Comparison of ENCODE assay signal across 1 cellular context in the genomic region with DNA sequence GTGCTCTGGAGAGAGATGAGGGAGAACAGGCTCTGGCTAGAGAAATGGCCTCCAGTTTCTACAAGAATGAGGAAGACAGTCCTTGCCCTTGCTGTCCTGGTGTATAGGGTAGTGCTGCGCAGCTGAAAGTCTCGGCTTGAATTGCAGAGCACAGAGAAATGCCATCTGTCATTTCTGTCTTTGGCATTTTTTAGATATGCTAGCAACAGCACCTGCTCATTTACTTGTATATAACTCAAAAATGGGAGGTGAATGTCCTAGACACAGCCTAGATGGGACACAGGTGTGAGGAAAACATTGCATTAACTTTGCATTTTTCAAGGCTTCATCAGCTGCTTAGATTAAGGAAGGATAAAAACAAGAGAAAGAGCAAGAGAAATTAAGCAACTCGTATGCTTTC.
TF ChIP-seq lines count a peak whose summit lies in the region.

No MANE protein-coding gene starts in this region.

TF ChIP-seq in A549, 52 proteins besides CTCF, POLR2A, EP300 and RAD21:
- TF ChIP-seq, protein P1, sequence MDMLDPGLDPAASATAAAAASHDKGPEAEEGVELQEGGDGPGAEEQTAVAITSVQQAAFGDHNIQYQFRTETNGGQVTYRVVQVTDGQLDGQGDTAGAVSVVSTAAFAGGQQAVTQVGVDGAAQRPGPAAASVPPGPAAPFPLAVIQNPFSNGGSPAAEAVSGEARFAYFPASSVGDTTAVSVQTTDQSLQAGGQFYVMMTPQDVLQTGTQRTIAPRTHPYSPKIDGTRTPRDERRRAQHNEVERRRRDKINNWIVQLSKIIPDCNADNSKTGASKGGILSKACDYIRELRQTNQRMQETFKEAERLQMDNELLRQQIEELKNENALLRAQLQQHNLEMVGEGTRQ (IDR thresholded peaks at IDR 0.05): no peak
- TF ChIP-seq ZSCAN20 (CRISPR knock-in tag; IDR thresholded peaks at IDR 0.05) (no peak), BHLHE40 (IDR thresholded peaks at IDR 0.05; ENCODE audit: low read depth, low read length) (no peak), FOSB (CRISPR knock-in tag; IDR thresholded peaks at IDR 0.05) (no peak), HOXA7 (CRISPR knock-in tag; IDR thresholded peaks at IDR 0.05) (no peak), KDM5A (IDR thresholded peaks at IDR 0.05) (no peak), HEYL (CRISPR knock-in tag; IDR thresholded peaks at IDR 0.05) (no peak), EHF (CRISPR knock-in tag; IDR thresholded peaks at IDR 0.05) (no peak), ZC3H11A (IDR thresholded peaks at IDR 0.05) (no peak), CBX2 (IDR thresholded peaks at IDR 0.05; ENCODE audit: borderline replicate concordance, low read depth) (no peak), MYC (IDR thresholded peaks at IDR 0.05; ENCODE audit: borderline replicate concordance, low read length) (no peak)
- TF ChIP-seq, protein P2, sequence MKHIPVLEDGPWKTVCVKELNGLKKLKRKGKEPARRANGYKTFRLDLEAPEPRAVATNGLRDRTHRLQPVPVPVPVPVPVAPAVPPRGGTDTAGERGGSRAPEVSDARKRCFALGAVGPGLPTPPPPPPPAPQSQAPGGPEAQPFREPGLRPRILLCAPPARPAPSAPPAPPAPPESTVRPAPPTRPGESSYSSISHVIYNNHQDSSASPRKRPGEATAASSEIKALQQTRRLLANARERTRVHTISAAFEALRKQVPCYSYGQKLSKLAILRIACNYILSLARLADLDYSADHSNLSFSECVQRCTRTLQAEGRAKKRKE (CRISPR knock-in tag; IDR thresholded peaks at IDR 0.05; ENCODE audit: low read depth): no peak
- TF ChIP-seq, protein P3, sequence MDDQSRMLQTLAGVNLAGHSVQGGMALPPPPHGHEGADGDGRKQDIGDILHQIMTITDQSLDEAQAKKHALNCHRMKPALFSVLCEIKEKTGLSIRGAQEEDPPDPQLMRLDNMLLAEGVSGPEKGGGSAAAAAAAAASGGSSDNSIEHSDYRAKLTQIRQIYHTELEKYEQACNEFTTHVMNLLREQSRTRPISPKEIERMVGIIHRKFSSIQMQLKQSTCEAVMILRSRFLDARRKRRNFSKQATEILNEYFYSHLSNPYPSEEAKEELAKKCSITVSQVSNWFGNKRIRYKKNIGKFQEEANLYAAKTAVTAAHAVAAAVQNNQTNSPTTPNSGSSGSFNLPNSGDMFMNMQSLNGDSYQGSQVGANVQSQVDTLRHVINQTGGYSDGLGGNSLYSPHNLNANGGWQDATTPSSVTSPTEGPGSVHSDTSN (IDR thresholded peaks at IDR 0.05): no peak
